In genomic region chr9:29212590-29213373, GRCh38 we compare ENCODE assay signal across 8 cellular contexts. TPM values are rescaled to one million over a fixed set of nuclear protein-coding genes. Genes with fewer than 3 reads are reported as not detected.
DNase-seq lines count a peak whose midpoint lies in the region; FAIRE-seq and TF ChIP-seq lines count a peak whose summit lies in the region.

No MANE protein-coding gene starts in this region.

- H3K9me3 ChIP-seq in cardiac muscle cell (ENCODE audit: low read depth) (no peaks in the 10 kb centered on the region), PC-9 (ENCODE audit: insufficient read depth, low read depth) (no peaks in the 10 kb centered on the region)

- H3K79me2 ChIP-seq in PC-9 (ENCODE audit: low read depth): no peaks in the 10 kb centered on the region

- H3K36me3 ChIP-seq in cardiac muscle cell (no peaks in the 10 kb centered on the region), PC-9 (ENCODE audit: low read depth) (no peaks in the 10 kb centered on the region)

- POLR2A ChIA-PET in PC-9 (lab: Charles Lee; ENCODE audit: unreplicated experiment): no interaction called here

- no TSS peak for BruUV-seq in PC-9 (replicated peaks; lab: Mats Ljungman, UMichigan)

- no peak overlapping the region for H3K27ac ChIP-seq in cardiac muscle cell
- no peak overlapping the region for H3K27ac ChIP-seq in PC-9

- H3K27me3 ChIP-seq in cardiac muscle cell: peaks cover 95% of the 10 kb centered on the region
- H3K27me3 ChIP-seq in PC-9 (ENCODE audit: insufficient read depth, low read depth): peaks cover 22% of the 10 kb centered on the region

- intact Hi-C loops in cardiac septum (cut with DNase I) (no loop called here), PC-9 (cut with micrococcal nuclease; ENCODE audit: unreplicated experiment) (loop anchor here (5.0 kb wide), 1 partner anchor 440 kb away; no protein-coding TSS in a partner anchor)

- TF ChIP-seq CTCF in cardiac muscle cell (IDR thresholded peaks at IDR 0.05; ENCODE audit: low read depth, low read length) (no peak), PC-9 (conservative IDR thresholded peaks at IDR 0.05) (peak; percentile 24; the same call in 1 of the 2 replicates)

- H2AFZ ChIP-seq in PC-9: peak overlapping the region; percentile 62; the same call in 1 of the 2 replicates

- H3K4me3 ChIP-seq in cardiac muscle cell (peak overlapping the region; percentile 39), PC-9 (peak overlapping the region; percentile 56)

- no peak for FAIRE-seq in frontal cortex (lab: Jason Lieb, UNC)

- DNase-seq in cardiac muscle cell (ENCODE audit: low read depth in 1 of 2, low spot score in 1 of 2): peak in 1 of 2 donors; percentile 38
- no peak for DNase-seq in cardiac septum (ENCODE audit: low spot score)
- DNase-seq in PC-9: peak in 1 of 2 experiments; percentile 16
- DNase-seq in frontal cortex (ENCODE audit: low spot score in 2 of 2): peak; percentile 22 to 25
- DNase-seq in retina: peak; percentile 86
- no peak for DNase-seq in 8988T
- no peak for DNase-seq in midbrain (lab: John Stamatoyannopoulos, UW)
- DNase-seq in OCI-M2 (lab: John Stamatoyannopoulos, UW; ENCODE audit: unreplicated experiment): no peak

- CTCF ChIA-PET in PC-9 (lab: Charles Lee): interaction anchor here (0.6 to 0.7 kb wide), 2 partner anchors 200 to 309 kb away, joined by 4 to 5 read pairs; no protein-coding TSS in a partner anchor

- peak overlapping the region; percentile 78 for H3K4me2 ChIP-seq in PC-9

- no peaks in the 10 kb centered on the region for H3K9me2 ChIP-seq in PC-9 (ENCODE audit: insufficient read depth)

- H3K4me1 ChIP-seq in cardiac muscle cell (ENCODE audit: low read depth): peaks cover 3% of the 10 kb centered on the region
- no peaks in the 10 kb centered on the region for H3K4me1 ChIP-seq in PC-9 (replicated peaks; ENCODE audit: insufficient read depth)

- H3F3A ChIP-seq in PC-9 (ENCODE audit: insufficient read depth, low read depth): no peaks in the 10 kb centered on the region

- no peaks in the 10 kb centered on the region for H4K20me1 ChIP-seq in PC-9 (ENCODE audit: insufficient read depth)

RNA-seq across cellular contexts. Expression of gene LINGO2, which starts 0.6 kb away (rescaled TPM):
- total RNA-seq in cardiac muscle cell (0.15 and 0.85 TPM in 2 replicates), cardiac septum (not detected), PC-9 (2021) (0.31 TPM in 1 of 2 replicates, not detected in the other), frontal cortex (15.1 TPM)
- 0.26 and 0.59 TPM in 2 replicates for polyA plus RNA-seq in cardiac muscle cell

Comparison
In these comparisons a context has a peak if more than half of its experiments do, and no peak if none do; other contexts are left out.
1. DNase-seq: peak in frontal cortex (2 of 2) and retina (single experiment); none in cardiac septum (single experiment), 8988T (single experiment), midbrain (single experiment) and OCI-M2 (single experiment).